In the genomic region with DNA sequence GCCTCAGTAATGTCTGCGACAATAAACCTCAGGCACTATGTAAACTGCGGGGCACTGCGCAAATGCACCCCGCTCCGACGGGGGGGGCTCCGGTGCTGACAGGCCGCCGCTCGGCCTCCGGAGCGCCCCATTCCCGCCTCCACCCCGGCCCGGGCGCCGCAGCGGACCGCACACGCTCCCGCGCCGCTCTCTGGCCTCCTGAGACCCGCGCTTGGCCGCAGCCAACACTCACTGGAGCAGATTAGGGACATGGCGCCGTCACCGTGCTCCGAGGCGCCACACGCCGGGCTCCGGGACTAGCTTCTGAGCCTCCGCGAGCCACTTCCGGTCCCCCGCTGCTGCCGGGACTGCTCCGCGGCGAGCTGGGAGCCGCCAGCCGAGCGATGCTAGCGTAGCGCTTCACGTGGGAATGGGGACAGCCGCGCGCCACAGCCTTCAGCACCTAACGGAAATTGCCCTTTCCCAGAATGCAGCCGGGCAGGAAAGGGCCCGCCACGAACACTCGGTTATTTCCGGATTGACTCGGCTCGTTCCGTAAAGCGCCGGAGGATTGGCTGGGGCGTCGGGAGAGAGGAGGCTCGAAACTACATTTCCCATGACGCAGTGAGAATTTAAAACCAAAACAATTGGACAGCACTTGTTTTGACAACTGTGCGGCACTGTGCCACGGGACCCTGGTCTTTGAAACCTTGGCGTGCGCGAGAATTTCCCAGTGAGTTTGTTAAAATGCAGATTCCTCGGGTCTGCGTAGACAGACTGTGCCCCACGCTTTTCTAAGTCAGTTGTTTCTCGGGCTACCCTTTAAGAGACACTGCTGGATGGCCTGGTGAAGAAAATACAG, we compare ENCODE assay signal across 8 cellular contexts. TPM values are rescaled to one million over a fixed set of nuclear protein-coding genes. Genes with fewer than 3 reads are reported as not detected.
DNase-seq lines count a peak whose midpoint lies in the region; ATAC-seq and TF ChIP-seq lines count a peak whose summit lies in the region.

A gene (minus strand): TSS at position 454 of the 841 bp plus-strand sequence. CDS start 203 bp downstream, at position 251.

- TF ChIP-seq POLR2A in GM15510 (IDR thresholded peaks at IDR 0.05; ENCODE audit: borderline replicate concordance, extremely low read depth, insufficient read length) (peak; percentile 87), vagina (IDR thresholded peaks at IDR 0.05) (peak in 1 of 2 donors; percentile 45)

- H3K9me3 ChIP-seq in right atrium auricular region (no peaks in the 10 kb centered on the region), vagina (no peaks in the 10 kb centered on the region)

- no peak for TF ChIP-seq CTCF in right atrium auricular region (IDR thresholded peaks at IDR 0.05)
- no peak for TF ChIP-seq CTCF in vagina (IDR thresholded peaks at IDR 0.05)

- H3K4me1 ChIP-seq in right atrium auricular region (peaks cover 0 to 33% of the 10 kb centered on the region in 2 donors), vagina (peaks cover 34% of the 10 kb centered on the region)

- peak; percentile 92 to 93 for DNase-seq in NCI-H187 (lab: John Stamatoyannopoulos, UW)
- DNase-seq in T-helper 2 cell = peak; percentile 90 to 99 (median 98)
- DNase-seq in right atrium auricular region (ENCODE audit: low spot score) = peak; percentile 97
- peak; percentile 97 for DNase-seq in putamen (ENCODE audit: low spot score)
- peak in 1 of 2 donors; percentile 96 for DNase-seq in vagina (ENCODE audit: extremely low spot score in 2 of 2)

- H3K27ac ChIP-seq in angular gyrus (ENCODE audit: low read depth, low read length) = peak within 1 kb of the TSS; percentile 75
- peak within 1 kb of the TSS; percentile 89 to 97 for H3K27ac ChIP-seq in right atrium auricular region
- peak within 1 kb of the TSS; percentile 91 for H3K27ac ChIP-seq in vagina

- H3K36me3 ChIP-seq in right atrium auricular region (peaks cover 19% of the 10 kb centered on the region), vagina (peaks cover 0 to 22% of the 10 kb centered on the region in 2 donors)

- H3K4me3 ChIP-seq in right atrium auricular region = peak within 1 kb of the TSS; percentile 92 to 100
- H3K4me3 ChIP-seq in vagina = peak within 1 kb of the TSS; percentile 77 to 99

- intact Hi-C loops in vagina (cut with DNase I) = loop anchor here (5.0 to 10.0 kb wide), 2 partner anchors 64 to 1708 kb away; a partner anchor contains a TSS

- peak; percentile 76 for ATAC-seq in HG02938 (IDR thresholded peaks at IDR 0.05; ENCODE audit: unreplicated experiment)

- no peaks in the 10 kb centered on the region for H3K27me3 ChIP-seq in right atrium auricular region
- H3K27me3 ChIP-seq in vagina = no peaks in the 10 kb centered on the region

RNA-seq across cellular contexts. Expression of the gene that starts here (rescaled TPM):
- 10 to 100 TPM; 20.3 to 46.2 TPM for total RNA-seq in right atrium auricular region
- total RNA-seq in vagina = 54.0 TPM
